ENCODE assay signal across 10 cellular contexts in genomic region chr3:41997702-41998551, GRCh38. TPM values are rescaled to one million over a fixed set of nuclear protein-coding genes. Genes with fewer than 3 reads are reported as not detected.
DNase-seq lines count a peak whose midpoint lies in the region; TF ChIP-seq lines count a peak whose summit lies in the region.
"Had no signal": no experiment of that assay in that cellular context is flagged by ENCODE, and none has a peak within 500 bp of the region (broad histone marks: within the 10 kb centered on the region; RNA-seq: fewer than 3 reads in every experiment).

No MANE protein-coding gene starts in this region.

- H3K4me3 ChIP-seq in SJCRH30 = peak overlapping the region; percentile 30
- no peak overlapping the region for H3K4me3 ChIP-seq in fibroblast of pulmonary artery (replicated peaks; ENCODE audit: low read depth, low read length)
- H3K4me3 ChIP-seq in vagina = no peak overlapping the region

- H3K4me3 Mint-ChIP-seq in nephron = no peak overlapping the region

- no peaks in the 10 kb centered on the region for H3K27me3 Mint-ChIP-seq in nephron (ENCODE audit: low read depth)

- intact Hi-C loops in vagina (cut with DNase I) = no loop called here

- H3K4me1 ChIP-seq in SJCRH30 (peaks cover 6% of the 10 kb centered on the region), vagina (no peaks in the 10 kb centered on the region)

- peak overlapping the region; percentile 80 to 85 (median 81) for H3K27ac Mint-ChIP-seq in nephron

- H3K27ac ChIP-seq in SJCRH30 = peak overlapping the region; percentile 43
- H3K27ac ChIP-seq in vagina = no peak overlapping the region
- H3K27ac ChIP-seq: KMS-11 had no signal

- H3K9me3 ChIP-seq in SJCRH30 (replicated peaks) (no peaks in the 10 kb centered on the region), vagina (no peaks in the 10 kb centered on the region)

- peaks cover 13% of the 10 kb centered on the region for H3K4me1 Mint-ChIP-seq in nephron

- DNase-seq in D341Med (ENCODE audit: low spot score) = peak; percentile 48
- peak; percentile 25 to 65 for DNase-seq in SJCRH30
- peak; percentile 49 for DNase-seq in fibroblast of pulmonary artery (ENCODE audit: low read depth)
- no peak for DNase-seq in DMS153 treated with DMSO at 0.1 percent for 48 hours (lab: John Stamatoyannopoulos, UW; ENCODE audit: unreplicated experiment)
- DNase-seq in KG1 (lab: John Stamatoyannopoulos, UW) = no peak
- DNase-seq in vagina (ENCODE audit: extremely low spot score in 2 of 2) = no peak
- no peak for DNase-seq in activated CD8-positive, alpha-beta memory T cell treated with anti-CD3 and anti-CD28 coated beads, Interleukin-2, amount 50 U/mL, for 48 hours
- DNase-seq: GF-D8 had no signal

- H3K9me3 Mint-ChIP-seq in nephron = peaks cover 16% of the 10 kb centered on the region

- TF ChIP-seq POLR2A in vagina (IDR thresholded peaks at IDR 0.05) = no peak

- TF ChIP-seq CTCF in fibroblast of pulmonary artery (IDR thresholded peaks at IDR 0.05; ENCODE audit: low read length, missing control alignments) (peak; percentile 59), nephron (IDR thresholded peaks at IDR 0.05; ENCODE audit: unreplicated experiment in 3 of 3) (peak; percentile 45 to 49 (median 46)), vagina (IDR thresholded peaks at IDR 0.05) (no peak)

- H3K36me3 Mint-ChIP-seq in nephron (ENCODE audit: low read depth) = no peaks in the 10 kb centered on the region

- H3K36me3 ChIP-seq in SJCRH30 = no peaks in the 10 kb centered on the region
- H3K36me3 ChIP-seq in vagina = no peaks in the 10 kb centered on the region

- H3K27me3 ChIP-seq in SJCRH30 = no peaks in the 10 kb centered on the region
- H3K27me3 ChIP-seq in vagina = no peaks in the 10 kb centered on the region

RNA-seq across cellular contexts. Expression of gene ULK4, which starts 36.0 kb away (rescaled TPM):
- 6.3 and 6.4 TPM in 2 replicates for total RNA-seq in SJCRH30 (2014; rRNA removed; shearing (Covaris generic))
- 24.1 TPM for total RNA-seq in vagina

Comparison
In these comparisons a context has a peak if more than half of its experiments do, and no peak if none do; other contexts are left out.
1. DNase-seq: peak in D341Med (single experiment), SJCRH30 (2 of 2) and fibroblast of pulmonary artery (single experiment); none in DMS153 treated with DMSO at 0.1 percent for 48 hours (single experiment), KG1 (single experiment), vagina (0 of 2) and activated CD8-positive, alpha-beta memory T cell treated with anti-CD3 and anti-CD28 coated beads, Interleukin-2, amount 50 U/mL, for 48 hours (single experiment).
2. CTCF ChIP-seq: peak in fibroblast of pulmonary artery (single experiment) and nephron (3 of 3); none in vagina (0 of 3).